9 cellular contexts compared by ENCODE assay signal in genomic region chr11:132894598-132894997, GRCh38.
"Had no signal": no experiment of that assay in that cellular context is flagged by ENCODE, and none has a peak within 500 bp of the region (broad histone marks: within the 10 kb centered on the region; RNA-seq: fewer than 3 reads in every experiment).

No MANE protein-coding gene starts in this region.

- H3K4me3 ChIP-seq: GM23248, HAP-1, K562 had no signal

- H3K4me1 ChIP-seq: HAP-1 had no signal

- H3K27ac ChIP-seq: GM23248, HL-60 had no signal

- FAIRE-seq: K562 had no signal

- H2AFZ ChIP-seq: GM23248 had no signal

- H3K4me3 Mint-ChIP-seq: HFFc6 had no signal

- H3K27ac Mint-ChIP-seq: HFFc6 had no signal

- H3K9me3 ChIP-seq: HAP-1 had no signal

- H3K9me3 Mint-ChIP-seq: HFFc6 had no signal

- H3K9ac ChIP-seq: GM23248 had no signal

- ATAC-seq: HCT116, K562 had no signal

- H3K36me3 ChIP-seq: HAP-1 had no signal

- DNase-seq: GOT3, H7, HFFc6, KG1 had no signal
